Comparison of ENCODE assay signal across 13 cellular contexts in the genomic region with DNA sequence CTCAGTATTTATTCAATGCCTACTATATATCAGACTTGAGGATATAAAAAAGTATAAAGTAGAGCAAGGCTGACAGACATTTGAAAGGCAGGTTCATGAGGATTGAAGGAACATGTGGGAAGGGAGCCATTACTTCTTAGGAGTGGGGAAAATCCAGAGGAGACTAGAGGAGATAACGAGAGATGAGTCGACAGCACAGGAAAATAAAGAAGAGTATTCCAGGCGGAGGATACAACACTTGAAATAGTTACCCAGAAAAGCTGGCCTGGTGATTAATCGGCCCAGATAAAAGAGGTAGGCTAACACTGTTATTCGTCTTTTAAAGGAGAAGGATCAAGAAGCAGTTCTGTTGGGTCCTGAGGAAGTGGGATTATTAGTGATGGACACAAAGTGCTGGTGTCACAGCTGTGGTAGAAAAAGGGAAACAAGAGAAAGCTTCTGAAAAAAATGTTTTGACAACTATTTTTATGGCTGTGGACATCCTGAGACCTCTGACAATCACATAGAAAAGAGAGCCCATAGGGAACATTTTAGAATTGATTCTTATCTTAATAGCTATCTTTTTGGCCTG.
DNase-seq lines count a peak whose midpoint lies in the region; TF ChIP-seq lines count a peak whose summit lies in the region.
"Had no signal": no experiment of that assay in that cellular context is flagged by ENCODE, and none has a peak within 500 bp of the region (broad histone marks: within the 10 kb centered on the region; RNA-seq: fewer than 3 reads in every experiment).

No MANE protein-coding gene starts in this region.

- H4K20me1 ChIP-seq in DOHH2 (ENCODE audit: control insufficient read depth, insufficient read depth, low read depth, low read length): no peaks in the 10 kb centered on the region

- H3K9me2 ChIP-seq in DOHH2 (replicated peaks; ENCODE audit: control insufficient read depth, low read length): no peaks in the 10 kb centered on the region

- H3K4me2 ChIP-seq in DOHH2 (ENCODE audit: low read length): peak overlapping the region; percentile 30

- H3K9ac ChIP-seq in rectal smooth muscle tissue (ENCODE audit: low read length): no peak overlapping the region

- no peaks in the 10 kb centered on the region for H3K79me2 ChIP-seq in DOHH2 (ENCODE audit: control insufficient read depth, low read length)

- no peaks in the 10 kb centered on the region for H3K9me3 ChIP-seq in DOHH2 (ENCODE audit: control insufficient read depth, insufficient read depth, low read length)
- H3K9me3 ChIP-seq: ascending aorta had no signal

- H3K27ac ChIP-seq in DOHH2 (ENCODE audit: low read depth, low read length) (0 out of 2 replicates have a peak overlapping the region, but pooled peaks have one; percentile 4), rectal smooth muscle tissue (ENCODE audit: low read depth, low read length) (peak overlapping the region; percentile 46)

- DNase-seq in NOMO-1 treated with dmso at 0.1 percent for 144 hours (lab: John Stamatoyannopoulos, UW; ENCODE audit: unreplicated experiment) (peak; percentile 19), fibroblast of villous mesenchyme (ENCODE audit: low read depth) (peak; percentile 28), AG08395 (ENCODE audit: low spot score) (no peak), hypothalamus (lab: John Stamatoyannopoulos, UW) (no peak)
- DNase-seq in activated CD4-positive, alpha-beta T cell treated with anti-CD3 and anti-CD28 coated beads, Interleukin-2, amount 50 U/mL, for 48 hours: no peak
- no peak for DNase-seq in stimulated activated naive CD4-positive, alpha-beta T cell (lab: John Stamatoyannopoulos, UW)
- DNase-seq: activated T-cell treated with anti-CD3 and anti-CD28 coated beads, Interleukin-2, amount 50 U/mL, for 48 hours; NCI-H146; NCI-H526 treated with DMSO at 0.1 percent for 48 hours; posterior cingulate gyrus had no signal

- H3K27me3 ChIP-seq in DOHH2 (ENCODE audit: control insufficient read depth, low read length): no peaks in the 10 kb centered on the region
- H3K27me3 ChIP-seq in rectal smooth muscle tissue (ENCODE audit: control insufficient read depth, insufficient read depth, low read length): no peaks in the 10 kb centered on the region
- H3K27me3 ChIP-seq: ascending aorta had no signal

- H3K4me3 ChIP-seq in DOHH2 (ENCODE audit: low read length) (no peak overlapping the region), fibroblast of villous mesenchyme (ENCODE audit: low read depth, low read length) (no peak overlapping the region), rectal smooth muscle tissue (ENCODE audit: low read length) (no peak overlapping the region)
- H3K4me3 ChIP-seq: ascending aorta had no signal

- H3K4me1 ChIP-seq in DOHH2 (ENCODE audit: control insufficient read depth, low read length): peaks cover 75% of the 10 kb centered on the region
- H3K4me1 ChIP-seq in rectal smooth muscle tissue (ENCODE audit: control insufficient read depth, insufficient read depth, low read length): peaks cover 23% of the 10 kb centered on the region

- no peaks in the 10 kb centered on the region for H3K36me3 ChIP-seq in DOHH2 (ENCODE audit: control insufficient read depth, low read length)
- H3K36me3 ChIP-seq in rectal smooth muscle tissue (ENCODE audit: control insufficient read depth, insufficient read depth, low read length): no peaks in the 10 kb centered on the region
- H3K36me3 ChIP-seq: ascending aorta had no signal

- peaks cover 12% of the 10 kb centered on the region for H3F3A ChIP-seq in DOHH2 (ENCODE audit: control insufficient read depth, insufficient read depth)

- TF ChIP-seq CTCF in DOHH2 (IDR thresholded peaks at IDR 0.05; ENCODE audit: low read depth, low read length, poor library complexity, severe bottlenecking) (no peak), fibroblast of villous mesenchyme (IDR thresholded peaks at IDR 0.05; ENCODE audit: insufficient read depth, low read depth, low read length) (no peak)

Comparison
In these comparisons a context has a peak if more than half of its experiments do, and no peak if none do; other contexts are left out.
1. DNase-seq: peak in NOMO-1 treated with dmso at 0.1 percent for 144 hours (single experiment) and fibroblast of villous mesenchyme (single experiment); none in AG08395 (single experiment), hypothalamus (0 of 51), activated CD4-positive, alpha-beta T cell treated with anti-CD3 and anti-CD28 coated beads, Interleukin-2, amount 50 U/mL, for 48 hours (0 of 2) and stimulated activated naive CD4-positive, alpha-beta T cell (0 of 6).